Comparison of ENCODE assay signal across 17 cellular contexts in genomic region chr18:55034742-55035141, GRCh38.
"Had no signal": no experiment of that assay in that cellular context is flagged by ENCODE, and none has a peak within 500 bp of the region (broad histone marks: within the 10 kb centered on the region; RNA-seq: fewer than 3 reads in every experiment).

No MANE protein-coding gene starts in this region.

- H3K4me1 ChIP-seq: heart left ventricle, neural progenitor cell, transverse colon had no signal

- FAIRE-seq: frontal cortex had no signal

- H3K4me3 ChIP-seq: coronary artery, heart left ventricle, neural progenitor cell, ovary, thoracic aorta, transverse colon had no signal

- H3K27me3 ChIP-seq: heart left ventricle, neural progenitor cell, ovary, transverse colon had no signal

- H2AFZ ChIP-seq: neural progenitor cell had no signal

- ATAC-seq: heart left ventricle; natural killer cell treated with Interleukin-12 subunit alpha and Interleukin-12 subunit beta and Interleukin-15 and Interleukin-18, amount 100 ng/mL, for 72 hours; stimulated activated memory B cell treated with anti-CD40 and anti-IgM and Interleukin-4, amounts not matched to agents 10 μg/mL and 1 μg/mL and 100 μg/mL, for 72 hours; stimulated activated naive CD8-positive, alpha-beta T cell treated with anti-CD3 and anti-CD28 coated beads, Interleukin-15, amount 100 ng/mL, for 72 hours had no signal

- H3K4me2 ChIP-seq: neural progenitor cell had no signal

- H3K9ac ChIP-seq: neural progenitor cell had no signal

- DNase-seq: effector CD4-positive, alpha-beta T cell; endodermal cell; heart left ventricle; hippocampal formation; mammary epithelial cell; nucleus accumbens; ovary; right cardiac atrium; stimulated activated CD4-positive, alpha-beta T cell treated with anti-CD3 and anti-CD28 coated beads, Interleukin-4, amount 100 ng/mL, for 1 hour; stimulated activated naive CD8-positive, alpha-beta T cell treated with anti-CD3 and anti-CD28 coated beads, Interleukin-15, amount 100 ng/mL, for 72 hours; transverse colon had no signal

- H3K9me3 ChIP-seq: heart left ventricle, ovary, thoracic aorta, transverse colon had no signal

- H3K27ac ChIP-seq: coronary artery, heart left ventricle, neural progenitor cell, ovary, thoracic aorta, transverse colon had no signal

- H3K36me3 ChIP-seq: heart left ventricle, neural progenitor cell, ovary, thoracic aorta, transverse colon had no signal
